ENCODE assay signal across 8 cellular contexts in the genomic region with DNA sequence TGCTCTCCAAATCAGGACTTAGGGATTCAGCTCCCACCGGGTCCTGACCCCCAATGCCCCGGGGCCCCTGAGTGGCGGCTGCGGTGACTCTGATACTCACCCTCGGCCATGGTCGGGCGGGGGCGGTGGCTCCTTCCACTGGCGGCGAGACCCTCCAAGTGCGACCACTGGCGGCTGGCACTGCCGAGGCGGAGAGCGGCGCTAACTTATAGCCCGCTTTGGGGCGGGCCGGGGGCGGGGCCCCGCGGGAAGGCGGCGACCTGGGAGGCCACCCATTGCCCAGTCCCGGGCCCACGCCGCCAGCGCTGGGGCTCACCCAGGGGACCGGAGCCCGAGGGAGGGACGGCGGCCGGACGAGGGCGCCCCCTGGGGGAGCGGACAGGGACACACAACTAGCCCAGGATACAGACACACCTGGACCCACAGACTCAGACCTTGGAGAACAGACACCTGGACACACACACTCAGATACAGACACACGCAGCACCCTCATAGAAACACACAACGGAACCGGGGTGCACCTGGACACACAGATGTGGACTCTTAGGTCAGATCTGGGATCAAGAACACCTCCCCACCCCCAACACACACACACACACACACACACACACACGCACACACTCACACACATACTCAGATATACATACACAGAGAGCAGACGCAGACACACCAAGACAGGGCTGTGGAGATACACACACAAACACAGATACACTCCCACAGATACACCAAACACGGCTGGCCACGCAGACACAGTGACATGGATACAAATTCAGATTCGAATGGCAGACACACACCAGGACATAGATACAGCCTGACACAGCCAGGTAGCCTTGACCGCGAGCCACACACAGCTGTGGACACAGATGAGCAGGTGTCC. TPM values are rescaled to one million over a fixed set of nuclear protein-coding genes. Genes with fewer than 3 reads are reported as not detected.
A peak's percentile ranks its signal among the peaks of the same experiment; 100 is the strongest.
DNase-seq lines count a peak whose midpoint lies in the region; ATAC-seq and TF ChIP-seq lines count a peak whose summit lies in the region.

A gene (minus strand): TSS at position 182 of the 877 bp plus-strand sequence. CDS start 72 bp downstream, at position 110.

- H3K36me3 ChIP-seq in esophagus muscularis mucosa (peaks cover 0 to 15% (median 12%) of the 10 kb centered on the region in 4 donors), thymus (ENCODE audit: control insufficient read depth, insufficient read depth) (no peaks in the 10 kb centered on the region)

- H3K27me3 ChIP-seq in esophagus muscularis mucosa (no peaks in the 10 kb centered on the region), thymus (ENCODE audit: control insufficient read depth, insufficient read depth) (peaks cover 3% of the 10 kb centered on the region)

- H3K9me3 ChIP-seq in esophagus muscularis mucosa (no peaks in the 10 kb centered on the region), thymus (ENCODE audit: control insufficient read depth) (no peaks in the 10 kb centered on the region)

- H3K9me3 Mint-ChIP-seq in activated CD8-positive, alpha-beta memory T cell treated with anti-CD3 and anti-CD28 coated beads, Interleukin-2, amount 10 ng/mL, durations not matched to agents 7 days and 5 days (ENCODE audit: low read depth): no peaks in the 10 kb centered on the region

- H3K27ac Mint-ChIP-seq in activated CD8-positive, alpha-beta memory T cell treated with anti-CD3 and anti-CD28 coated beads, Interleukin-2, amount 10 ng/mL, durations not matched to agents 7 days and 5 days: no peak within 1 kb of the TSS

- TF ChIP-seq POLR2A in esophagus muscularis mucosa (IDR thresholded peaks at IDR 0.05; ENCODE audit: low read depth): peak; percentile 49

- WGBS in esophagus muscularis mucosa: 32% methylated on average over 15 of the region's 46 CpGs
- WGBS in thymus: 14% methylated on average over 46 of the region's 46 CpGs

- peaks cover 24% of the 10 kb centered on the region for H3K27me3 Mint-ChIP-seq in activated CD8-positive, alpha-beta memory T cell treated with anti-CD3 and anti-CD28 coated beads, Interleukin-2, amount 10 ng/mL, durations not matched to agents 7 days and 5 days

- ATAC-seq in HG02943 (IDR thresholded peaks at IDR 0.05; ENCODE audit: low read depth, unreplicated experiment): peak; percentile 72
- ATAC-seq in activated CD8-positive, alpha-beta memory T cell treated with anti-CD3 and anti-CD28 coated beads, Interleukin-2, amount 10 ng/mL, durations not matched to agents 7 days and 5 days: peak; percentile 90
- ATAC-seq in GM21619 (IDR thresholded peaks at IDR 0.05; ENCODE audit: unreplicated experiment): no peak

- DNase-seq in NCI-H82 treated with DMSO at 0.1 percent for 48 hours (lab: John Stamatoyannopoulos, UW; ENCODE audit: unreplicated experiment): peak; percentile 56
- DNase-seq in activated CD8-positive, alpha-beta memory T cell treated with anti-CD3 and anti-CD28 coated beads, Interleukin-2, amount 10 ng/mL, durations not matched to agents 7 days and 5 days: peak; percentile 64
- DNase-seq in esophagus muscularis mucosa (ENCODE audit: extremely low spot score): no peak
- peak; percentile 57 for DNase-seq in myocyte (ENCODE audit: low read depth)

- intact Hi-C loops in esophagus muscularis mucosa (cut with DNase I): loop anchor here (1.0 to 5.0 kb wide), 3 partner anchors 57 to 108 kb away; no protein-coding TSS in a partner anchor

- TF ChIP-seq EP300 in esophagus muscularis mucosa (IDR thresholded peaks at IDR 0.05): no peak

- H3K27ac ChIP-seq in esophagus muscularis mucosa (replicated peaks in 1 of 4) (peak within 1 kb of the TSS; percentile 80 to 93 (median 87)), thymus (ENCODE audit: low read depth) (peak within 1 kb of the TSS; percentile 8)

- peak within 1 kb of the TSS; percentile 13 for H3K4me3 ChIP-seq in GM12875 (ENCODE audit: low read depth, low read length)
- H3K4me3 ChIP-seq in esophagus muscularis mucosa: peak within 1 kb of the TSS; percentile 60 to 66 (median 66)
- H3K4me3 ChIP-seq in thymus (ENCODE audit: low read length): no peak within 1 kb of the TSS

- CTCF ChIA-PET in activated CD8-positive, alpha-beta memory T cell treated with anti-CD3 and anti-CD28 coated beads, Interleukin-2, amount 10 ng/mL, durations not matched to agents 7 days and 5 days (lab: Charles Lee): interaction anchor here (0.9 to 4.5 kb wide), 6 partner anchors 44 to 108 kb away, joined by 3 to 27 read pairs (median 7); no protein-coding TSS in a partner anchor

- peak within 1 kb of the TSS; percentile 7 for H3K4me3 Mint-ChIP-seq in activated CD8-positive, alpha-beta memory T cell treated with anti-CD3 and anti-CD28 coated beads, Interleukin-2, amount 10 ng/mL, durations not matched to agents 7 days and 5 days

- TF ChIP-seq CTCF in GM12875 (IDR thresholded peaks at IDR 0.05; ENCODE audit: borderline replicate concordance, insufficient read depth, low read depth, low read length) (peak; percentile 91), esophagus muscularis mucosa (IDR thresholded peaks at IDR 0.05) (peak; percentile 89 to 95 (median 90))

- no peaks in the 10 kb centered on the region for H3K36me3 Mint-ChIP-seq in activated CD8-positive, alpha-beta memory T cell treated with anti-CD3 and anti-CD28 coated beads, Interleukin-2, amount 10 ng/mL, durations not matched to agents 7 days and 5 days

- H3K4me1 ChIP-seq in esophagus muscularis mucosa (peaks cover 59 to 91% (median 82%) of the 10 kb centered on the region in 4 donors), thymus (ENCODE audit: control insufficient read depth, insufficient read depth, low read length) (no peaks in the 10 kb centered on the region)

- peaks cover 32% of the 10 kb centered on the region for H3K4me1 Mint-ChIP-seq in activated CD8-positive, alpha-beta memory T cell treated with anti-CD3 and anti-CD28 coated beads, Interleukin-2, amount 10 ng/mL, durations not matched to agents 7 days and 5 days

RNA-seq across cellular contexts. Expression of the gene that starts here (rescaled TPM):
- under 1 TPM; 0.35 TPM for total RNA-seq in activated CD8-positive, alpha-beta memory T cell treated with anti-CD3 and anti-CD28 coated beads, Interleukin-2, amount 10 ng/mL, durations not matched to agents 7 days and 5 days
- total RNA-seq in esophagus muscularis mucosa (100 to 1,000 TPM; 170 to 385 (median 212) TPM), myocyte (1.0 and 2.6 TPM in 2 replicates)
- 5.9 TPM for polyA plus RNA-seq in myocyte (2012)
- 47.2 TPM for polyA plus RNA-seq in thymus

Comparison
In these comparisons a context has a peak if more than half of its experiments do, and no peak if none do; other contexts are left out.
1. RNA of the gene that starts here (total RNA-seq): 170 to 385 TPM in esophagus muscularis mucosa; 1.0 to 2.6 TPM in myocyte and 0.35 TPM in activated CD8-positive, alpha-beta memory T cell treated with anti-CD3 and anti-CD28 coated beads, Interleukin-2, amount 10 ng/mL, durations not matched to agents 7 days and 5 days; every median in the first group is over 10 times any median in the second.
2. Peak in DNase-seq and ATAC-seq in activated CD8-positive, alpha-beta memory T cell treated with anti-CD3 and anti-CD28 coated beads, Interleukin-2, amount 10 ng/mL, durations not matched to agents 7 days and 5 days; RNA of the gene not detected or under 1 TPM.